Comparison of ENCODE assay signal across 17 cellular contexts in genomic region chr6:145783796-145784195, GRCh38.
DNase-seq lines count a peak whose midpoint lies in the region; TF ChIP-seq lines count a peak whose summit lies in the region.
"Had no signal": no experiment of that assay in that cellular context is flagged by ENCODE, and none has a peak within 500 bp of the region (broad histone marks: within the 10 kb centered on the region; RNA-seq: fewer than 3 reads in every experiment).

No MANE protein-coding gene starts in this region.

- no peak overlapping the region for H3K4me3 ChIP-seq in Loucy (ENCODE audit: low read length, poor library complexity, severe bottlenecking)

- H4K20me1 ChIP-seq in Loucy (ENCODE audit: insufficient read depth, low read length, poor library complexity, severe bottlenecking), result no peaks in the 10 kb centered on the region

- H2AFZ ChIP-seq in Loucy (ENCODE audit: low read length), result peak overlapping the region; percentile 72; the same call in 1 of the 2 replicates

- H3K9ac ChIP-seq in Loucy (ENCODE audit: low read depth, low read length, poor library complexity, severe bottlenecking), result no peak overlapping the region

- H3K79me2 ChIP-seq in Loucy (ENCODE audit: insufficient read depth, low read length), result no peaks in the 10 kb centered on the region

- H3K4me2 ChIP-seq in Loucy (ENCODE audit: low read depth, low read length, poor library complexity, severe bottlenecking), result peak overlapping the region; percentile 31

- TF ChIP-seq CTCF in Loucy (conservative IDR thresholded peaks at IDR 0.05; ENCODE audit: low read length), result no peak

- H3K36me3 ChIP-seq in Loucy (ENCODE audit: insufficient read depth, low read length), result no peaks in the 10 kb centered on the region

- H3F3A ChIP-seq in Loucy (ENCODE audit: low read depth), result no peaks in the 10 kb centered on the region

- peaks cover 16% of the 10 kb centered on the region for H3K4me1 ChIP-seq in Loucy (ENCODE audit: insufficient read depth, low read length, poor library complexity, severe bottlenecking)

- DNase-seq in NCI-H2029 (lab: John Stamatoyannopoulos, UW), result peak; percentile 38
- DNase-seq in NCI-H2029 treated with DMSO at 0.1 percent for 48 hours (lab: John Stamatoyannopoulos, UW), result no peak
- peak; percentile 79 for DNase-seq in NCI-H82 (lab: John Stamatoyannopoulos, UW)
- peak; percentile 26 for DNase-seq in OCI-M1 (lab: John Stamatoyannopoulos, UW)
- no peak for DNase-seq in NCI-H187 treated with DMSO at 0.1 percent for 48 hours (lab: John Stamatoyannopoulos, UW)
- DNase-seq in activated T-cell treated with anti-CD3 and anti-CD28 coated beads, Interleukin-2, amount 50 U/mL, for 48 hours, result no peak
- DNase-seq in activated naive CD4-positive, alpha-beta T cell treated with Interleukin-2 at 50 U/mL for 16 hours, result no peak
- DNase-seq: 8988T; CD8-positive, alpha-beta memory T cell; Karpas-422; MM.1S; NCI-H1436; NCI-H2081 treated with DMSO at 0.1 percent for 48 hours; NCI-H2227 treated with DMSO at 0.1 percent for 48 hours; NCI-H526; SHP77 had no signal

- H3K9me3 ChIP-seq in Loucy (ENCODE audit: insufficient read depth, low read depth, low read length), result no peaks in the 10 kb centered on the region

- H3K27me3 ChIP-seq in Loucy (ENCODE audit: insufficient read depth, low read length, poor library complexity, severe bottlenecking), result no peaks in the 10 kb centered on the region

- H3K9me2 ChIP-seq in Loucy (replicated peaks; ENCODE audit: low read depth, low read length), result no peaks in the 10 kb centered on the region

Comparison
In these comparisons a context has a peak if more than half of its experiments do, and no peak if none do; other contexts are left out.
1. DNase-seq: peak in NCI-H2029 (single experiment), NCI-H82 (single experiment) and OCI-M1 (single experiment); none in NCI-H2029 treated with DMSO at 0.1 percent for 48 hours (single experiment), NCI-H187 treated with DMSO at 0.1 percent for 48 hours (single experiment), activated T-cell treated with anti-CD3 and anti-CD28 coated beads, Interleukin-2, amount 50 U/mL, for 48 hours (0 of 2) and activated naive CD4-positive, alpha-beta T cell treated with Interleukin-2 at 50 U/mL for 16 hours (single experiment).